ENCODE assay signal across 27 cellular contexts in genomic region chr11:64534391-64534801, GRCh38. TPM values are rescaled to one million over a fixed set of nuclear protein-coding genes. Genes with fewer than 3 reads are reported as not detected.
A peak's percentile ranks its signal among the peaks of the same experiment; 100 is the strongest.
DNase-seq lines count a peak whose midpoint lies in the region; ATAC-seq and TF ChIP-seq lines count a peak whose summit lies in the region.
"Had no signal": no experiment of that assay in that cellular context is flagged by ENCODE, and none has a peak within 500 bp of the region (broad histone marks: within the 10 kb centered on the region; RNA-seq: fewer than 3 reads in every experiment).

No MANE protein-coding gene starts in this region.

- 60 to 72% (median 68%) methylated on average over 8 to 12 of the region's 12 CpGs for WGBS in spleen, 5 donors

- H3K4me3 ChIP-seq in BLaER1 treated with 17β-estradiol and CSF1 and Interleukin-3, amounts not matched to agents 10 nM and 100 nM = no peak overlapping the region
- no peak overlapping the region for H3K4me3 ChIP-seq in Loucy (ENCODE audit: low read length, poor library complexity, severe bottlenecking)
- H3K4me3 ChIP-seq in lower lobe of right lung = no peak overlapping the region
- H3K4me3 ChIP-seq in spleen = no peak overlapping the region
- H3K4me3 ChIP-seq: MG63 had no signal

- peaks cover 6 to 40% (median 18%) of the 10 kb centered on the region in 11 experiments; a peak in 20 of 22 replicates for H3K27me3 ChIP-seq in BLaER1 treated with 17β-estradiol and CSF1 and Interleukin-3, amounts not matched to agents 10 nM and 100 nM
- no peaks in the 10 kb centered on the region for H3K27me3 ChIP-seq in Loucy (ENCODE audit: insufficient read depth, low read length, poor library complexity, severe bottlenecking)
- peaks cover 13% of the 10 kb centered on the region for H3K27me3 ChIP-seq in lower lobe of right lung (ENCODE audit: low read depth)
- H3K27me3 ChIP-seq in spleen (replicated peaks in 1 of 7) = peaks cover 0 to 52% (median 4%) of the 10 kb centered on the region in 7 donors

- CTCF ChIA-PET in HEK293T (lab: Yijun Ruan, JAX) = interaction anchor here (1.4 kb wide), 1 partner anchor 119 kb away, joined by 4 read pairs; no protein-coding TSS in a partner anchor

- TF ChIP-seq CTCF in Loucy (conservative IDR thresholded peaks at IDR 0.05; ENCODE audit: low read length) = no peak
- no peak for TF ChIP-seq CTCF in lower lobe of right lung (IDR thresholded peaks at IDR 0.05)
- TF ChIP-seq CTCF in spleen (IDR thresholded peaks at IDR 0.05 in 8 of 11, conservative IDR thresholded peaks at IDR 0.05 in 3 of 11) = no peak

- no peaks in the 10 kb centered on the region for H3K36me3 ChIP-seq in BLaER1 treated with 17β-estradiol and CSF1 and Interleukin-3, amounts not matched to agents 10 nM and 100 nM
- H3K36me3 ChIP-seq in Loucy (ENCODE audit: insufficient read depth, low read length) (no peaks in the 10 kb centered on the region), lower lobe of right lung (no peaks in the 10 kb centered on the region), spleen (no peaks in the 10 kb centered on the region)
- H3K36me3 ChIP-seq: MG63 had no signal

- peaks cover 0 to 9% (median 4%) of the 10 kb centered on the region in 11 experiments; a peak in 7 of 22 replicates for H4K20me1 ChIP-seq in BLaER1 treated with 17β-estradiol and CSF1 and Interleukin-3, amounts not matched to agents 10 nM and 100 nM
- no peaks in the 10 kb centered on the region for H4K20me1 ChIP-seq in Loucy (ENCODE audit: insufficient read depth, low read length, poor library complexity, severe bottlenecking)

- intact Hi-C loops in lower lobe of right lung (cut with DNase I) = no loop called here
- intact Hi-C loops in spleen (cut with DNase I; ENCODE audit: low total_unique reads) = no loop called here

- H2AFZ ChIP-seq in Loucy (ENCODE audit: low read length) = no peak overlapping the region

- H3K4me1 ChIP-seq in BLaER1 treated with 17β-estradiol and CSF1 and Interleukin-3, amounts not matched to agents 10 nM and 100 nM = peaks cover 30 to 83% (median 52%) of the 10 kb centered on the region in 10 experiments
- H3K4me1 ChIP-seq in Loucy (ENCODE audit: insufficient read depth, low read length, poor library complexity, severe bottlenecking) (peaks cover 67% of the 10 kb centered on the region), lower lobe of right lung (no peaks in the 10 kb centered on the region), spleen (peaks cover 0 to 10% (median 3%) of the 10 kb centered on the region in 6 donors)

- no peak overlapping the region for H3K27ac ChIP-seq in BLaER1 treated with 17β-estradiol and CSF1 and Interleukin-3, amounts not matched to agents 10 nM and 100 nM
- no peak overlapping the region for H3K27ac ChIP-seq in lower lobe of right lung
- H3K27ac ChIP-seq in spleen = no peak overlapping the region
- H3K27ac ChIP-seq: RWPE1 had no signal

- ATAC-seq in lower lobe of right lung = no peak
- ATAC-seq: HCT116, HepG2 had no signal

- peaks cover 0 to 13% (median 10%) of the 10 kb centered on the region in 11 experiments; a peak in 11 of 22 replicates for H3K9me3 ChIP-seq in BLaER1 treated with 17β-estradiol and CSF1 and Interleukin-3, amounts not matched to agents 10 nM and 100 nM (replicated peaks in 1 of 11)
- H3K9me3 ChIP-seq in Loucy (ENCODE audit: insufficient read depth, low read depth, low read length) = no peaks in the 10 kb centered on the region
- no peaks in the 10 kb centered on the region for H3K9me3 ChIP-seq in lower lobe of right lung
- no peaks in the 10 kb centered on the region for H3K9me3 ChIP-seq in spleen
- H3K9me3 ChIP-seq: MG63 had no signal

- peak overlapping the region in 1 of 11 experiments; percentile 4; a peak in 1 of 22 replicates for H3K9ac ChIP-seq in BLaER1 treated with 17β-estradiol and CSF1 and Interleukin-3, amounts not matched to agents 10 nM and 100 nM
- H3K9ac ChIP-seq in Loucy (ENCODE audit: low read depth, low read length, poor library complexity, severe bottlenecking) = peak overlapping the region; percentile 53

- POLR2A ChIA-PET in HEK293T (lab: Yijun Ruan, JAX) = no interaction called here

- H3F3A ChIP-seq in Loucy (ENCODE audit: low read depth) = no peaks in the 10 kb centered on the region

- peak overlapping the region in 8 of 11 experiments; percentile 16 to 60 (median 43); a peak in 15 of 22 replicates for H3K4me2 ChIP-seq in BLaER1 treated with 17β-estradiol and CSF1 and Interleukin-3, amounts not matched to agents 10 nM and 100 nM
- H3K4me2 ChIP-seq in Loucy (ENCODE audit: low read depth, low read length, poor library complexity, severe bottlenecking) = no peak overlapping the region

- no peaks in the 10 kb centered on the region for H3K79me2 ChIP-seq in Loucy (ENCODE audit: insufficient read depth, low read length)

- peak; percentile 32 for DNase-seq in lower lobe of right lung
- DNase-seq in spleen = peak; percentile 56
- no peak for DNase-seq in stimulated activated CD4-positive, alpha-beta T cell treated with anti-CD3 and anti-CD28 coated beads, Interleukin-1b, Interleukin-23, amount 100 ng/mL, for 48 hours
- no peak for DNase-seq in T-helper 9 cell
- no peak for DNase-seq in HEK293T (ENCODE audit: extremely low spot score)
- DNase-seq: CD4-positive, alpha-beta T cell; DMS53; KBM-7; MG63; NCI-H1105 treated with DMSO at 0.1 percent for 48 hours; NCI-H146; NCI-H2029; NCI-H446 treated with DMSO at 0.1 percent for 48 hours; NCI-H526; SHP77 treated with DMSO at 0.1 percent for 48 hours had no signal

- no peaks in the 10 kb centered on the region for H3K9me2 ChIP-seq in Loucy (replicated peaks; ENCODE audit: low read depth, low read length)

- TF ChIP-seq POLR2A in spleen (IDR thresholded peaks at IDR 0.05) = no peak

TF ChIP-seq in HEK293T, 16 proteins besides CTCF, POLR2A, EP300 and RAD21:
- TF ChIP-seq L3MBTL2 (conservative IDR thresholded peaks at IDR 0.05) (no peak), LEF1 (IDR thresholded peaks at IDR 0.05; ENCODE audit: borderline replicate concordance) (no peak), FOXK2 (IDR thresholded peaks at IDR 0.05) (no peak), FOXA1 (IDR thresholded peaks at IDR 0.05) (no peak), ARNT (IDR thresholded peaks at IDR 0.05) (no peak), BHLHE40 (IDR thresholded peaks at IDR 0.05; ENCODE audit: borderline replicate concordance) (no peak), SUZ12 (IDR thresholded peaks at IDR 0.05) (no peak), PKNOX1 (IDR thresholded peaks at IDR 0.05) (no peak), CTBP1 (IDR thresholded peaks at IDR 0.05; ENCODE audit: borderline replicate concordance) (no peak), ZNF384 (IDR thresholded peaks at IDR 0.05) (no peak), HDGF (IDR thresholded peaks at IDR 0.05; ENCODE audit: borderline replicate concordance) (no peak), FOXM1 (IDR thresholded peaks at IDR 0.05; ENCODE audit: borderline replicate concordance) (no peak), TARDBP (IDR thresholded peaks at IDR 0.05) (no peak)

RNA-seq across cellular contexts. Expression of gene SLC22A11, which starts 21.3 kb away (rescaled TPM):
- total RNA-seq in lower lobe of right lung = not detected
- 1 to 10 TPM in 1 of 7 donors, under 1 TPM in 4, not detected in 2; 0.27 to 1.5 (median 0.72) TPM for total RNA-seq in spleen
- under 1 TPM; 0.04 to 0.17 (median 0.16) TPM for polyA plus RNA-seq in spleen
- total RNA-seq: CD4-positive, alpha-beta T cell; Daoy; H1; HT1080; LHCN-M2 had no signal
- polyA plus RNA-seq: BJ, H1 had no signal

RNA-seq across cellular contexts. Expression of gene SLC22A12, which starts 56.6 kb away (rescaled TPM):
- total RNA-seq in lower lobe of right lung (not detected), spleen (not detected)
- polyA plus RNA-seq in spleen = not detected
- total RNA-seq: A172; CD4-positive, alpha-beta T cell; Daoy; G401; H1; HepG2; HT1080; LHCN-M2 had no signal
- polyA plus RNA-seq: BJ, H1, HepG2 had no signal

Comparison
In these comparisons a context has a peak if more than half of its experiments do, and no peak if none do; other contexts are left out.
1. DNase-seq: peak in lower lobe of right lung (single experiment) and spleen (single experiment); none in stimulated activated CD4-positive, alpha-beta T cell treated with anti-CD3 and anti-CD28 coated beads, Interleukin-1b, Interleukin-23, amount 100 ng/mL, for 48 hours (single experiment), T-helper 9 cell (single experiment) and HEK293T (single experiment).